ENCODE assay signal across 9 cellular contexts in the genomic region with DNA sequence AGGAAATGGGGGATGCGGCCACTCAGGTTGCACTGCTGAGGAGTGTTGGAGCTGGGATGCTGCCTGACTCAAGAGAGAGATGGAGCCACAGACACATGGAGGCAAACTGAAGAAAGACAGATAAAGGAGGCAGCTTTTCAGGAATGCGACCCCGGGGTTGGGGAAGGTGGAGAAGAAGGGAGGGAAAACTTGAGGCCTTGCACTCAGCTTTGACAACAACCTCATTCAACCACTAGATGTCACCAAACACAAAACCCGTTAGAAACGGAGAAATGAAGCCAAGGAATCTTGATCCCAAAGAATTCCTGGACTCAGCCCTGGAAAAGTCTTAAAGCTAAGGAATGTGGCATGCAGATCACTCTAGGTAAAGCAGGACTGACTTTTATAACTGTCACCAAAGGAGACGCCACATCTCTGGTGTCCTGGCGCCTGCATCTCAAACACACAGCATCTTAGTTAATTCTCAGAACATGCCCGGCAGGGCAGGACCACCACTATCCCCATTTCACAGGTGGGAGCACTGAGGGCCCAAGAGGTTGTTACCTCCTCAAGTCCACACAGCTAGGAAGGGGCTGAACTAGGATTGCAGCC. TPM values are rescaled to one million over a fixed set of nuclear protein-coding genes. Genes with fewer than 3 reads are reported as not detected.
DNase-seq lines count a peak whose midpoint lies in the region; ATAC-seq and TF ChIP-seq lines count a peak whose summit lies in the region.
"Had no signal": no experiment of that assay in that cellular context is flagged by ENCODE, and none has a peak within 500 bp of the region (broad histone marks: within the 10 kb centered on the region; RNA-seq: fewer than 3 reads in every experiment).

No MANE protein-coding gene starts in this region.

- TF ChIP-seq CTCF in activated CD8-positive, alpha-beta T cell treated with anti-CD3 and anti-CD28 coated beads for 36 hours (IDR thresholded peaks at IDR 0.05), result peak; percentile 34
- peak; percentile 81 for TF ChIP-seq CTCF in endodermal cell (conservative IDR thresholded peaks at IDR 0.05)

- H3K36me3 Mint-ChIP-seq in activated CD8-positive, alpha-beta T cell treated with anti-CD3 and anti-CD28 coated beads for 36 hours (ENCODE audit: low read depth), result no peaks in the 10 kb centered on the region
- H3K36me3 Mint-ChIP-seq in activated CD8-positive, alpha-beta T cell treated with anti-CD3 and anti-CD28 coated beads, Interleukin-2, amount 10 ng/mL, durations not matched to agents 7 days and 5 days (ENCODE audit: low read depth), result no peaks in the 10 kb centered on the region
- H3K36me3 Mint-ChIP-seq in endodermal cell (ENCODE audit: low read depth) (peaks cover 9% of the 10 kb centered on the region), immature natural killer cell (peaks cover 0 to 5% (median 0%) of the 10 kb centered on the region in 3 donors)
- H3K36me3 Mint-ChIP-seq in activated T-helper 2 cell treated with anti-CD3 and anti-CD28 coated beads, Interferon-gamma antibody, Interleukin-2, Interleukin-4, amounts not matched to agents 10 μg/mL and 5 μg/mL and 100 μg/mL, durations not matched to agents 14 hours and 24 hours and 36 hours (ENCODE audit: low read depth), result no peaks in the 10 kb centered on the region

- POLR2A ChIA-PET in activated CD8-positive, alpha-beta T cell treated with anti-CD3 and anti-CD28 coated beads for 36 hours (lab: Charles Lee), result interaction anchor here (0.6 kb wide), 1 partner anchor 1205 kb away, joined by 3 read pairs; no protein-coding TSS in a partner anchor
- POLR2A ChIA-PET in activated CD8-positive, alpha-beta T cell treated with anti-CD3 and anti-CD28 coated beads, Interleukin-2, amount 10 ng/mL, durations not matched to agents 7 days and 5 days (lab: Charles Lee), result no interaction called here

- H3K9ac ChIP-seq in endodermal cell (ENCODE audit: extremely low read depth, low read length, poor library complexity, severe bottlenecking), result no peak overlapping the region

- H3K4me3 Mint-ChIP-seq in activated CD8-positive, alpha-beta T cell treated with anti-CD3 and anti-CD28 coated beads for 36 hours, result no peak overlapping the region
- no peak overlapping the region for H3K4me3 Mint-ChIP-seq in activated CD8-positive, alpha-beta T cell treated with anti-CD3 and anti-CD28 coated beads, Interleukin-2, amount 10 ng/mL, durations not matched to agents 7 days and 5 days
- H3K4me3 Mint-ChIP-seq in endodermal cell (no peak overlapping the region), immature natural killer cell (no peak overlapping the region)
- no peak overlapping the region for H3K4me3 Mint-ChIP-seq in activated T-helper 2 cell treated with anti-CD3 and anti-CD28 coated beads, Interferon-gamma antibody, Interleukin-2, Interleukin-4, amounts not matched to agents 10 μg/mL and 5 μg/mL and 100 μg/mL, durations not matched to agents 14 hours and 24 hours and 36 hours (ENCODE audit: low read depth)
- H3K4me3 Mint-ChIP-seq: central memory CD8-positive, alpha-beta T cell had no signal

- H3K27me3 ChIP-seq in endodermal cell (ENCODE audit: control insufficient read depth, insufficient read depth, low read length, poor library complexity, severe bottlenecking), result no peaks in the 10 kb centered on the region

- H3K27ac ChIP-seq in endodermal cell (ENCODE audit: low read depth, low read length) (no peak overlapping the region), mesodermal cell (ENCODE audit: low read depth, low read length, severe bottlenecking) (peak overlapping the region; percentile 36)

- WGBS in endodermal cell (ENCODE audit: insufficient coverage in 1 of 2, insufficient read length in 1 of 2), 2 experiments, result 47 to 71% methylated on average over 3 to 8 of the region's 8 CpGs
- 57 to 67% methylated on average over 3 to 4 of the region's 8 CpGs for WGBS in mesodermal cell (ENCODE audit: insufficient coverage in 2 of 2), 2 experiments

- peaks cover 4% of the 10 kb centered on the region for H3K36me3 ChIP-seq in endodermal cell (ENCODE audit: control insufficient read depth, insufficient read depth, low read length)
- no peaks in the 10 kb centered on the region for H3K36me3 ChIP-seq in mesodermal cell (ENCODE audit: control insufficient read depth, insufficient read depth, low read length)

- CTCF ChIA-PET in activated CD8-positive, alpha-beta T cell treated with anti-CD3 and anti-CD28 coated beads for 36 hours (lab: Charles Lee), result interaction anchor here (0.8 to 1.4 kb wide), 3 partner anchors 11 to 183 kb away, joined by 4 read pairs; no protein-coding TSS in a partner anchor
- CTCF ChIA-PET in activated CD8-positive, alpha-beta T cell treated with anti-CD3 and anti-CD28 coated beads, Interleukin-2, amount 10 ng/mL, durations not matched to agents 7 days and 5 days (lab: Charles Lee), result interaction anchor here (0.9 to 1.1 kb wide), 3 partner anchors 50 to 180 kb away, joined by 3 read pairs; no protein-coding TSS in a partner anchor

- no peaks in the 10 kb centered on the region for H3K9me3 Mint-ChIP-seq in activated CD8-positive, alpha-beta T cell treated with anti-CD3 and anti-CD28 coated beads for 36 hours
- H3K9me3 Mint-ChIP-seq in activated CD8-positive, alpha-beta T cell treated with anti-CD3 and anti-CD28 coated beads, Interleukin-2, amount 10 ng/mL, durations not matched to agents 7 days and 5 days (ENCODE audit: insufficient read depth), result no peaks in the 10 kb centered on the region
- H3K9me3 Mint-ChIP-seq in endodermal cell, result peaks cover 21% of the 10 kb centered on the region
- H3K9me3 Mint-ChIP-seq in immature natural killer cell, result no peaks in the 10 kb centered on the region
- no peaks in the 10 kb centered on the region for H3K9me3 Mint-ChIP-seq in activated T-helper 2 cell treated with anti-CD3 and anti-CD28 coated beads, Interferon-gamma antibody, Interleukin-2, Interleukin-4, amounts not matched to agents 10 μg/mL and 5 μg/mL and 100 μg/mL, durations not matched to agents 14 hours and 24 hours and 36 hours
- H3K9me3 Mint-ChIP-seq: central memory CD8-positive, alpha-beta T cell had no signal

- H3K27ac Mint-ChIP-seq in activated CD8-positive, alpha-beta T cell treated with anti-CD3 and anti-CD28 coated beads for 36 hours, result no peak overlapping the region
- no peak overlapping the region for H3K27ac Mint-ChIP-seq in activated CD8-positive, alpha-beta T cell treated with anti-CD3 and anti-CD28 coated beads, Interleukin-2, amount 10 ng/mL, durations not matched to agents 7 days and 5 days
- H3K27ac Mint-ChIP-seq in endodermal cell (no peak overlapping the region), immature natural killer cell (no peak overlapping the region)
- no peak overlapping the region for H3K27ac Mint-ChIP-seq in activated T-helper 2 cell treated with anti-CD3 and anti-CD28 coated beads, Interferon-gamma antibody, Interleukin-2, Interleukin-4, amounts not matched to agents 10 μg/mL and 5 μg/mL and 100 μg/mL, durations not matched to agents 14 hours and 24 hours and 36 hours

- intact Hi-C loops in activated CD8-positive, alpha-beta T cell treated with anti-CD3 and anti-CD28 coated beads for 36 hours (cut with micrococcal nuclease), result no loop called here
- intact Hi-C loops in activated T-helper 2 cell treated with anti-CD3 and anti-CD28 coated beads, Interferon-gamma antibody, Interleukin-2, Interleukin-4, amounts not matched to agents 10 μg/mL and 5 μg/mL and 100 μg/mL, durations not matched to agents 14 hours and 24 hours and 36 hours (cut with micrococcal nuclease), result loop anchor here (5.0 kb wide), 1 partner anchor 180 kb away; no protein-coding TSS in a partner anchor

- DNase-seq in activated CD8-positive, alpha-beta T cell treated with anti-CD3 and anti-CD28 coated beads for 36 hours, result no peak
- no peak for DNase-seq in activated CD8-positive, alpha-beta T cell treated with anti-CD3 and anti-CD28 coated beads, Interleukin-2, amount 10 ng/mL, durations not matched to agents 7 days and 5 days
- DNase-seq in NCI-H774 (lab: John Stamatoyannopoulos, UW), result peak; percentile 4
- DNase-seq in endodermal cell, result peak; percentile 79
- no peak for DNase-seq in immature natural killer cell
- no peak for DNase-seq in activated T-helper 2 cell treated with anti-CD3 and anti-CD28 coated beads, Interferon-gamma antibody, Interleukin-2, Interleukin-4, amounts not matched to agents 10 μg/mL and 5 μg/mL and 100 μg/mL, durations not matched to agents 14 hours and 24 hours and 36 hours (ENCODE audit: low spot score)

- peaks cover 14% of the 10 kb centered on the region for H3K9me3 ChIP-seq in endodermal cell (ENCODE audit: control insufficient read depth, low read length)
- peaks cover 7% of the 10 kb centered on the region for H3K9me3 ChIP-seq in mesodermal cell (ENCODE audit: control insufficient read depth, low read length)

- H3K4me3 ChIP-seq in endodermal cell (ENCODE audit: low read length), result no peak overlapping the region
- H3K4me3 ChIP-seq in mesodermal cell (ENCODE audit: extremely low read depth, insufficient read depth, low read length, poor library complexity, severe bottlenecking), result no peak overlapping the region

- H3K4me1 Mint-ChIP-seq in activated CD8-positive, alpha-beta T cell treated with anti-CD3 and anti-CD28 coated beads for 36 hours (ENCODE audit: low read depth), result no peaks in the 10 kb centered on the region
- H3K4me1 Mint-ChIP-seq in activated CD8-positive, alpha-beta T cell treated with anti-CD3 and anti-CD28 coated beads, Interleukin-2, amount 10 ng/mL, durations not matched to agents 7 days and 5 days (ENCODE audit: low read depth), result no peaks in the 10 kb centered on the region
- H3K4me1 Mint-ChIP-seq in endodermal cell, result no peaks in the 10 kb centered on the region
- no peaks in the 10 kb centered on the region for H3K4me1 Mint-ChIP-seq in immature natural killer cell
- H3K4me1 Mint-ChIP-seq in activated T-helper 2 cell treated with anti-CD3 and anti-CD28 coated beads, Interferon-gamma antibody, Interleukin-2, Interleukin-4, amounts not matched to agents 10 μg/mL and 5 μg/mL and 100 μg/mL, durations not matched to agents 14 hours and 24 hours and 36 hours (ENCODE audit: low read depth), result no peaks in the 10 kb centered on the region
- H3K4me1 Mint-ChIP-seq: central memory CD8-positive, alpha-beta T cell had no signal

- H3K27me3 Mint-ChIP-seq in activated CD8-positive, alpha-beta T cell treated with anti-CD3 and anti-CD28 coated beads for 36 hours, result peaks cover 9% of the 10 kb centered on the region
- H3K27me3 Mint-ChIP-seq in activated CD8-positive, alpha-beta T cell treated with anti-CD3 and anti-CD28 coated beads, Interleukin-2, amount 10 ng/mL, durations not matched to agents 7 days and 5 days (ENCODE audit: low read depth), result peaks cover 2% of the 10 kb centered on the region
- H3K27me3 Mint-ChIP-seq in endodermal cell (ENCODE audit: insufficient read depth), result no peaks in the 10 kb centered on the region
- H3K27me3 Mint-ChIP-seq in immature natural killer cell (ENCODE audit: low read depth in 3 of 3), result peaks cover 0 to 2% (median 0%) of the 10 kb centered on the region in 3 donors
- peaks cover 5% of the 10 kb centered on the region for H3K27me3 Mint-ChIP-seq in activated T-helper 2 cell treated with anti-CD3 and anti-CD28 coated beads, Interferon-gamma antibody, Interleukin-2, Interleukin-4, amounts not matched to agents 10 μg/mL and 5 μg/mL and 100 μg/mL, durations not matched to agents 14 hours and 24 hours and 36 hours (ENCODE audit: low read depth)

- H3K4me1 ChIP-seq in endodermal cell (ENCODE audit: control insufficient read depth, insufficient read depth, low read length) (peaks cover 9% of the 10 kb centered on the region), mesodermal cell (ENCODE audit: control insufficient read depth, insufficient read depth, low read length, poor library complexity, severe bottlenecking) (peaks cover 30% of the 10 kb centered on the region)

- no peak for ATAC-seq in activated CD8-positive, alpha-beta T cell treated with anti-CD3 and anti-CD28 coated beads for 36 hours
- no peak for ATAC-seq in activated CD8-positive, alpha-beta T cell treated with anti-CD3 and anti-CD28 coated beads, Interleukin-2, amount 10 ng/mL, durations not matched to agents 7 days and 5 days
- no peak for ATAC-seq in GM21786 (IDR thresholded peaks at IDR 0.05; ENCODE audit: unreplicated experiment)

RNA-seq across cellular contexts. Expression of gene LMCD1, which starts 59.6 kb away (rescaled TPM):
- 1 to 10 TPM; 2.1 to 2.2 TPM for total RNA-seq in activated CD8-positive, alpha-beta T cell treated with anti-CD3 and anti-CD28 coated beads for 36 hours
- total RNA-seq in activated CD8-positive, alpha-beta T cell treated with anti-CD3 and anti-CD28 coated beads, Interleukin-2, amount 10 ng/mL, durations not matched to agents 7 days and 5 days, result 1 to 10 TPM in 1 of 2 experiments, under 1 TPM in 1; 0.53 to 1.2 TPM
- total RNA-seq in endodermal cell, result 10 to 100 TPM; 20.7 to 35.7 TPM
- 32.7 TPM for polyA plus RNA-seq in endodermal cell (2013, experiment 1 of 2)
- polyA plus RNA-seq in endodermal cell (2013, experiment 2 of 2), result 42.3 TPM
- polyA plus RNA-seq in mesodermal cell (2013, experiment 1 of 2), result 50.9 TPM
- polyA plus RNA-seq in mesodermal cell (2013, experiment 2 of 2), result 48.9 TPM
- polyA plus RNA-seq in immature natural killer cell, result under 1 TPM in 1 of 3 donors, not detected in 2; 0.24 TPM
- 4.4 and 5.0 TPM in 2 replicates for total RNA-seq in activated T-helper 2 cell treated with anti-CD3 and anti-CD28 coated beads, Interferon-gamma antibody, Interleukin-2, Interleukin-4, amounts not matched to agents 10 μg/mL and 5 μg/mL and 100 μg/mL, durations not matched to agents 14 hours and 24 hours and 36 hours

Comparison
In these comparisons a context has a peak if more than half of its experiments do, and no peak if none do; other contexts are left out.
1. DNase-seq: peak in NCI-H774 (single experiment) and endodermal cell (single experiment); none in activated CD8-positive, alpha-beta T cell treated with anti-CD3 and anti-CD28 coated beads for 36 hours (single experiment), activated CD8-positive, alpha-beta T cell treated with anti-CD3 and anti-CD28 coated beads, Interleukin-2, amount 10 ng/mL, durations not matched to agents 7 days and 5 days (single experiment), immature natural killer cell (0 of 3) and activated T-helper 2 cell treated with anti-CD3 and anti-CD28 coated beads, Interferon-gamma antibody, Interleukin-2, Interleukin-4, amounts not matched to agents 10 μg/mL and 5 μg/mL and 100 μg/mL, durations not matched to agents 14 hours and 24 hours and 36 hours (single experiment).